Comparison of ENCODE assay signal across 8 cellular contexts in genomic region chr2:131492418-131493198, GRCh38. TPM values are rescaled to one million over a fixed set of nuclear protein-coding genes. Genes with fewer than 3 reads are reported as not detected.
DNase-seq lines count a peak whose midpoint lies in the region; ATAC-seq and TF ChIP-seq lines count a peak whose summit lies in the region.

No MANE protein-coding gene starts in this region.

- no TSS peak for BruUV-seq in OCI-LY7 (replicated peaks; lab: Mats Ljungman, UMichigan)

- H3K4me3 Mint-ChIP-seq in IgD-negative memory B cell, result peak overlapping the region; percentile 92 to 96 (median 95)

- POLR2A ChIA-PET in OCI-LY7 (lab: Charles Lee), result interaction anchor here (0.6 to 2.4 kb wide), 7 partner anchors 11 to 431 kb away, joined by 3 to 8 read pairs (median 3); no protein-coding TSS in a partner anchor

- H3K4me3 ChIP-seq in OCI-LY7 (ENCODE audit: low read depth, low read length, poor library complexity, severe bottlenecking), result peak overlapping the region; percentile 83
- peak overlapping the region; percentile 95 for H3K4me3 ChIP-seq in epithelial cell of proximal tubule (ENCODE audit: low read depth, low read length)

- DNase-seq in DMS53 treated with DMSO at 0.1 percent for 48 hours (lab: John Stamatoyannopoulos, UW; ENCODE audit: unreplicated experiment) (peak; percentile 75), OCI-LY7 (ENCODE audit: low spot score) (peak; percentile 99), activated T-cell treated with anti-CD3 and anti-CD28 coated beads for 4 hours (peak; percentile 85), epithelial cell of proximal tubule (ENCODE audit: low read depth) (peak; percentile 62), mucosa of gallbladder (ENCODE audit: low spot score) (peak; percentile 93)
- peak; percentile 88 for DNase-seq in stimulated activated CD8-positive, alpha-beta memory T cell treated with anti-CD3 and anti-CD28 coated beads, Interleukin-4, amount 100 ng/mL, for 24 hours (ENCODE audit: low read depth)

- peaks cover 10 to 31% (median 15%) of the 10 kb centered on the region in 3 donors for H3K4me1 Mint-ChIP-seq in IgD-negative memory B cell

- peak; percentile 67 for ATAC-seq in GM21576 (IDR thresholded peaks at IDR 0.05; ENCODE audit: unreplicated experiment)

- peak overlapping the region; percentile 55; the same call in 1 of the 2 replicates for H2AFZ ChIP-seq in OCI-LY7 (ENCODE audit: low read length)

- peaks cover 27% of the 10 kb centered on the region for H4K20me1 ChIP-seq in OCI-LY7 (ENCODE audit: insufficient read depth, low read length)

- peaks cover 85% of the 10 kb centered on the region for H3K79me2 ChIP-seq in OCI-LY7 (ENCODE audit: insufficient read depth, low read depth, low read length)

- H3K9me3 Mint-ChIP-seq in IgD-negative memory B cell, result no peaks in the 10 kb centered on the region

- H3K9me2 ChIP-seq in OCI-LY7 (ENCODE audit: insufficient read depth, low read length), result no peaks in the 10 kb centered on the region

- TF ChIP-seq CTCF in OCI-LY7 (conservative IDR thresholded peaks at IDR 0.05; ENCODE audit: low read length), result peak; percentile 86
- peak; percentile 77 for TF ChIP-seq CTCF in epithelial cell of proximal tubule (conservative IDR thresholded peaks at IDR 0.05; ENCODE audit: low read depth, low read length)

- CTCF ChIA-PET in OCI-LY7 (lab: Charles Lee; ENCODE audit: unreplicated experiment), result interaction anchor here (0.6 to 2.0 kb wide), 2 partner anchors 180 to 181 kb away, joined by 3 to 11 read pairs; no protein-coding TSS in a partner anchor

- H3K27ac Mint-ChIP-seq in IgD-negative memory B cell, result peak overlapping the region; percentile 94 to 97 (median 97)

- peak overlapping the region; percentile 84 for H3K4me2 ChIP-seq in OCI-LY7 (ENCODE audit: low read length)

- no peaks in the 10 kb centered on the region for H3K27me3 Mint-ChIP-seq in IgD-negative memory B cell

- H3K4me1 ChIP-seq in OCI-LY7 (ENCODE audit: insufficient read depth, low read length, poor library complexity, severe bottlenecking), result peaks cover 30% of the 10 kb centered on the region

- H3K36me3 ChIP-seq in OCI-LY7 (ENCODE audit: insufficient read depth, low read length), result peaks cover 56% of the 10 kb centered on the region

- intact Hi-C loops in OCI-LY7 (cut with micrococcal nuclease; ENCODE audit: unreplicated experiment), result loop anchor here (1.0 to 10.0 kb wide), 6 partner anchors 34 to 652 kb away; partner anchors contain the start of genes CCDC74A and PLEKHB2

- H3K36me3 Mint-ChIP-seq in IgD-negative memory B cell, result no peaks in the 10 kb centered on the region

- no peaks in the 10 kb centered on the region for H3K9me3 ChIP-seq in OCI-LY7 (ENCODE audit: low read length)

- H3K27ac ChIP-seq in OCI-LY7 (ENCODE audit: low read depth, low read length, poor library complexity, severe bottlenecking), result peak overlapping the region; percentile 83

RNA-seq across cellular contexts. Expression of gene MZT2A, which starts 0.4 kb away (rescaled TPM):
- 103 TPM for polyA plus RNA-seq in IgD-negative memory B cell
- 398 and 443 TPM in 2 replicates for total RNA-seq in OCI-LY7 (2014; rRNA removed; shearing (Covaris generic))
- total RNA-seq in OCI-LY7 (2022) (305 and 332 TPM in 2 replicates), epithelial cell of proximal tubule (219 and 362 TPM in 2 replicates), mucosa of gallbladder (80.0 TPM)

RNA-seq across cellular contexts. Expression of gene TUBA3D, which starts 16.7 kb away (rescaled TPM):
- not detected for polyA plus RNA-seq in IgD-negative memory B cell
- total RNA-seq in OCI-LY7 (2014; rRNA removed; shearing (Covaris generic)), result not detected in 2 replicates
- not detected in 2 replicates for total RNA-seq in OCI-LY7 (2022)
- not detected in 2 replicates for total RNA-seq in epithelial cell of proximal tubule
- total RNA-seq in mucosa of gallbladder, result not detected

RNA-seq across cellular contexts. Expression of gene CCDC74A, which starts 35.1 kb away (rescaled TPM):
- not detected for polyA plus RNA-seq in IgD-negative memory B cell
- total RNA-seq in OCI-LY7 (2014; rRNA removed; shearing (Covaris generic)), result 57.4 and 60.7 TPM in 2 replicates
- 27.1 and 40.2 TPM in 2 replicates for total RNA-seq in OCI-LY7 (2022)
- total RNA-seq in epithelial cell of proximal tubule, result 22.7 and 27.8 TPM in 2 replicates
- total RNA-seq in mucosa of gallbladder, result 11.5 TPM

Comparison
In these comparisons a context has a peak if more than half of its experiments do, and no peak if none do; other contexts are left out.
1. Peak in every context shown above with its lines: DNase-seq, ATAC-seq, H3K4me3 ChIP-seq and H3K27ac ChIP-seq.